19 cellular contexts compared by ENCODE assay signal in genomic region chr17:42279776-42280630, GRCh38. TPM values are rescaled to one million over a fixed set of nuclear protein-coding genes. Genes with fewer than 3 reads are reported as not detected.
DNase-seq lines count a peak whose midpoint lies in the region; ATAC-seq and TF ChIP-seq lines count a peak whose summit lies in the region.
"Had no signal": no experiment of that assay in that cellular context is flagged by ENCODE, and none has a peak within 500 bp of the region (broad histone marks: within the 10 kb centered on the region; RNA-seq: fewer than 3 reads in every experiment).

No MANE protein-coding gene starts in this region.

- H3K4me1 ChIP-seq in endodermal cell (ENCODE audit: control insufficient read depth, insufficient read depth, low read length): no peaks in the 10 kb centered on the region

- no peaks in the 10 kb centered on the region for H3K36me3 Mint-ChIP-seq in endodermal cell (ENCODE audit: low read depth)
- H3K36me3 Mint-ChIP-seq in natural killer cell treated with Interleukin-12 subunit alpha and Interleukin-12 subunit beta and Interleukin-15 and Interleukin-18, amount 100 ng/mL, for 72 hours: peaks cover 7% of the 10 kb centered on the region

- peaks cover 4% of the 10 kb centered on the region for H3K4me1 Mint-ChIP-seq in endodermal cell
- H3K4me1 Mint-ChIP-seq in natural killer cell treated with Interleukin-12 subunit alpha and Interleukin-12 subunit beta and Interleukin-15 and Interleukin-18, amount 100 ng/mL, for 72 hours (ENCODE audit: low read depth in 2 of 2): peaks cover 24 to 26% of the 10 kb centered on the region in 2 donors

- no peak overlapping the region for H3K27ac ChIP-seq in endodermal cell (ENCODE audit: low read depth, low read length)
- H3K27ac ChIP-seq: BLaER1, breast epithelium, heart left ventricle, left ventricle myocardium inferior, neutrophil, RWPE1, thoracic aorta had no signal

- no peak overlapping the region for H3K4me3 ChIP-seq in endodermal cell (ENCODE audit: low read length)
- H3K4me3 ChIP-seq: BLaER1, breast epithelium, heart left ventricle, left ventricle myocardium inferior, thoracic aorta had no signal

- TF ChIP-seq CTCF in GM20000 (IDR thresholded peaks at IDR 0.05; ENCODE audit: extremely low read depth, missing control alignments) (no peak), endodermal cell (conservative IDR thresholded peaks at IDR 0.05) (no peak)

- no peaks in the 10 kb centered on the region for H3K9me3 ChIP-seq in endodermal cell (ENCODE audit: control insufficient read depth, low read length)
- H3K9me3 ChIP-seq: BLaER1, breast epithelium, heart left ventricle, left ventricle myocardium inferior, neutrophil, thoracic aorta had no signal

- no peaks in the 10 kb centered on the region for H3K36me3 ChIP-seq in endodermal cell (ENCODE audit: control insufficient read depth, insufficient read depth, low read length)
- H3K36me3 ChIP-seq: BLaER1, breast epithelium, heart left ventricle, left ventricle myocardium inferior, neutrophil, thoracic aorta had no signal

- H3K9me3 Mint-ChIP-seq in endodermal cell: no peaks in the 10 kb centered on the region
- no peaks in the 10 kb centered on the region for H3K9me3 Mint-ChIP-seq in natural killer cell treated with Interleukin-12 subunit alpha and Interleukin-12 subunit beta and Interleukin-15 and Interleukin-18, amount 100 ng/mL, for 72 hours

- H3K27ac Mint-ChIP-seq in endodermal cell: no peak overlapping the region
- H3K27ac Mint-ChIP-seq in natural killer cell treated with Interleukin-12 subunit alpha and Interleukin-12 subunit beta and Interleukin-15 and Interleukin-18, amount 100 ng/mL, for 72 hours: no peak overlapping the region

- WGBS in endodermal cell (ENCODE audit: insufficient coverage in 1 of 2, insufficient read length in 1 of 2), 2 experiments: 83 to 89% methylated on average over 2 to 4 of the region's 4 CpGs

- peaks cover 6% of the 10 kb centered on the region for H3K27me3 Mint-ChIP-seq in endodermal cell (ENCODE audit: insufficient read depth)
- H3K27me3 Mint-ChIP-seq in natural killer cell treated with Interleukin-12 subunit alpha and Interleukin-12 subunit beta and Interleukin-15 and Interleukin-18, amount 100 ng/mL, for 72 hours: no peaks in the 10 kb centered on the region

- H3K9ac ChIP-seq in endodermal cell (ENCODE audit: extremely low read depth, low read length, poor library complexity, severe bottlenecking): no peak overlapping the region
- H3K9ac ChIP-seq: BLaER1 had no signal

- peak; percentile 50 for DNase-seq in activated CD8-positive, alpha-beta memory T cell treated with anti-CD3 and anti-CD28 coated beads for 24 hours
- DNase-seq in activated CD8-positive, alpha-beta memory T cell treated with anti-CD3 and anti-CD28 coated beads, Interleukin-2, amount 50 U/mL, for 4 hours: no peak
- peak; percentile 2 for DNase-seq in GM20000 (ENCODE audit: low spot score)
- peak; percentile 31 for DNase-seq in endodermal cell
- peak; percentile 13 for DNase-seq in stimulated activated CD8-positive, alpha-beta memory T cell treated with anti-CD3 and anti-CD28 coated beads, Interleukin-4, amount 100 ng/mL, for 48 hours
- no peak for DNase-seq in natural killer cell treated with Interleukin-12 subunit alpha and Interleukin-12 subunit beta and Interleukin-15 and Interleukin-18, amount 100 ng/mL, for 72 hours (ENCODE audit: low spot score)
- no peak for DNase-seq in central memory CD4-positive, alpha-beta T cell
- DNase-seq: left ventricle myocardium inferior; NCI-H1417 treated with DMSO at 0.1 percent for 48 hours; NCI-H526; stimulated activated CD4-positive, alpha-beta T cell treated with anti-CD3 and anti-CD28 coated beads, Interleukin-12 subunit alpha, Interleukin-12 subunit beta, amount 100 ng/mL, for 4 hours had no signal

- no peak overlapping the region for H3K4me3 Mint-ChIP-seq in endodermal cell
- no peak overlapping the region for H3K4me3 Mint-ChIP-seq in natural killer cell treated with Interleukin-12 subunit alpha and Interleukin-12 subunit beta and Interleukin-15 and Interleukin-18, amount 100 ng/mL, for 72 hours

- ATAC-seq in natural killer cell treated with Interleukin-12 subunit alpha and Interleukin-12 subunit beta and Interleukin-15 and Interleukin-18, amount 100 ng/mL, for 72 hours: no peak
- no peak for ATAC-seq in GM21825 (IDR thresholded peaks at IDR 0.05; ENCODE audit: unreplicated experiment)
- ATAC-seq: activated CD4-positive, CD25-positive, alpha-beta regulatory T cell treated with anti-CD3 and anti-CD28 coated beads, Interleukin-2, amount 50 U/mL, for 24 hours; heart left ventricle had no signal

- no peaks in the 10 kb centered on the region for H3K27me3 ChIP-seq in endodermal cell (ENCODE audit: control insufficient read depth, insufficient read depth, low read length, poor library complexity, severe bottlenecking)
- H3K27me3 ChIP-seq: BLaER1, breast epithelium, heart left ventricle, neutrophil had no signal

RNA-seq across cellular contexts. Expression of gene STAT5B, which starts 3.8 kb away (rescaled TPM):
- 10 to 100 TPM; 35.7 to 51.4 TPM for total RNA-seq in endodermal cell
- polyA plus RNA-seq in endodermal cell (2013, experiment 1 of 2): 49.5 TPM
- 41.3 TPM for polyA plus RNA-seq in endodermal cell (2013, experiment 2 of 2)
- 100 to 1,000 TPM; 131 to 209 TPM for total RNA-seq in natural killer cell treated with Interleukin-12 subunit alpha and Interleukin-12 subunit beta and Interleukin-15 and Interleukin-18, amount 100 ng/mL, for 72 hours

RNA-seq across cellular contexts. Expression of gene STAT5A, which starts 8.3 kb away (rescaled TPM):
- total RNA-seq in endodermal cell: 1 to 10 TPM; 3.5 to 4.8 TPM
- polyA plus RNA-seq in endodermal cell (2013, experiment 1 of 2): 2.5 TPM
- polyA plus RNA-seq in endodermal cell (2013, experiment 2 of 2): 2.2 TPM
- total RNA-seq in natural killer cell treated with Interleukin-12 subunit alpha and Interleukin-12 subunit beta and Interleukin-15 and Interleukin-18, amount 100 ng/mL, for 72 hours: 100 to 1,000 TPM; 187 to 392 TPM

Comparison
In these comparisons a context has a peak if more than half of its experiments do, and no peak if none do; other contexts are left out.
1. DNase-seq: peak in activated CD8-positive, alpha-beta memory T cell treated with anti-CD3 and anti-CD28 coated beads for 24 hours (single experiment), GM20000 (single experiment), endodermal cell (single experiment) and stimulated activated CD8-positive, alpha-beta memory T cell treated with anti-CD3 and anti-CD28 coated beads, Interleukin-4, amount 100 ng/mL, for 48 hours (single experiment); none in activated CD8-positive, alpha-beta memory T cell treated with anti-CD3 and anti-CD28 coated beads, Interleukin-2, amount 50 U/mL, for 4 hours (single experiment), natural killer cell treated with Interleukin-12 subunit alpha and Interleukin-12 subunit beta and Interleukin-15 and Interleukin-18, amount 100 ng/mL, for 72 hours (single experiment) and central memory CD4-positive, alpha-beta T cell (single experiment).
2. RNA of gene STAT5A, which starts 8.3 kb away (total RNA-seq): 187 to 392 TPM in natural killer cell treated with Interleukin-12 subunit alpha and Interleukin-12 subunit beta and Interleukin-15 and Interleukin-18, amount 100 ng/mL, for 72 hours; 3.5 to 4.8 TPM in endodermal cell; every median in the first group is over 10 times any median in the second.